In the genomic region with DNA sequence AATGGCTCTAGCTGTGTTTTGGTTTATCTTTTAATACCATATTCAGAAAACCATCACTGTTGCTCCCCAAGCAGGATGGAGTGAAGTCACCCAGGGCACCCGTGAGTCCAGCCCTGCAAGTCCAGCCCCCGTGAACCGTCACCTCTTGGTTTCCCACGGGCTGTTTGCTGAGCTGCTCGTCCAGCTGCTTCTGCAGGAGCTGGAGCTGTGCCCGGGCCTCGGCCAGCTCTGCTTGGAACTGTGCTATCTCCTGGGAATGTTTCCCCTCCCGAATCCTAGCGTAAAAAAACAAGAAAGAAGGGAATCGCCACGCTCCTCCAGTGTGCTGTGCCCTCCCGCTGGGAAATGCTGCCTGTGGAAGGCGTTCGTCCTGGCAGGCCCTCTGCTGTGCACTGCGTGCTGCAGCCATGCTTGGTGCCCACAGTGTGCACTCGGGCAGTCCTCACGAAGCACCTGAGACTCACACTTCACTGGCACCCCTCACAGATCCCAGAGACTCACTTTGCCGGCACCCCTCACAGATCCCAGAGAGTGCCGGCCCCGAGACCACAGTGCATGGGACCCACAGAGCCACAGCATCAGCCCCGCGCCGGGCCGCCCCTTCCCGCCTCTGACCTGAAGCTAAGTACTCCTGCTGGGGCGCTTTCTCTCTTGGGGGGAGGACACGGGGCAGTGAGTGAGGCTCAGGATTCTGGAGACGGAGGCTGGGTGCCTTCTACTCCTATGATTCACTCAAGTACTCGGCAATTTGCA, we compare ENCODE assay signal across 1 cellular context.
TF ChIP-seq lines count a peak whose summit lies in the region.

No MANE protein-coding gene starts in this region.

TF ChIP-seq in SK-N-SH treated with all-trans-retinoic acid at 6 μM for 48 hours, 23 proteins besides CTCF, POLR2A, EP300 and RAD21 (continued from another document):
- TF ChIP-seq, protein P1, sequence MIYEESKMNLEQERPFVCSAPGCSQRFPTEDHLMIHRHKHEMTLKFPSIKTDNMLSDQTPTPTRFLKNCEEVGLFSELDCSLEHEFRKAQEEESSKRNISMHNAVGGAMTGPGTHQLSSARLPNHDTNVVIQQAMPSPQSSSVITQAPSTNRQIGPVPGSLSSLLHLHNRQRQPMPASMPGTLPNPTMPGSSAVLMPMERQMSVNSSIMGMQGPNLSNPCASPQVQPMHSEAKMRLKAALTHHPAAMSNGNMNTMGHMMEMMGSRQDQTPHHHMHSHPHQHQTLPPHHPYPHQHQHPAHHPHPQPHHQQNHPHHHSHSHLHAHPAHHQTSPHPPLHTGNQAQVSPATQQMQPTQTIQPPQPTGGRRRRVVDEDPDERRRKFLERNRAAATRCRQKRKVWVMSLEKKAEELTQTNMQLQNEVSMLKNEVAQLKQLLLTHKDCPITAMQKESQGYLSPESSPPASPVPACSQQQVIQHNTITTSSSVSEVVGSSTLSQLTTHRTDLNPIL (CRISPR knock-in tag; IDR thresholded peaks at IDR 0.05; ENCODE audit: low read depth): no peak
- no peak for TF ChIP-seq ARNTL (CRISPR knock-in tag; IDR thresholded peaks at IDR 0.05; ENCODE audit: borderline replicate concordance, low read depth)
- TF ChIP-seq ZFP30 (CRISPR knock-in tag; IDR thresholded peaks at IDR 0.05): no peak
- TF ChIP-seq ZC3H10 (CRISPR knock-in tag; IDR thresholded peaks at IDR 0.05): no peak
- TF ChIP-seq TOX (CRISPR knock-in tag; IDR thresholded peaks at IDR 0.05; ENCODE audit: borderline replicate concordance): no peak
TF ChIP-seq in SK-N-SH treated with all-trans-retinoic acid at 6 μM for 48 hours: peak in this region for 0.
